In the genomic region with DNA sequence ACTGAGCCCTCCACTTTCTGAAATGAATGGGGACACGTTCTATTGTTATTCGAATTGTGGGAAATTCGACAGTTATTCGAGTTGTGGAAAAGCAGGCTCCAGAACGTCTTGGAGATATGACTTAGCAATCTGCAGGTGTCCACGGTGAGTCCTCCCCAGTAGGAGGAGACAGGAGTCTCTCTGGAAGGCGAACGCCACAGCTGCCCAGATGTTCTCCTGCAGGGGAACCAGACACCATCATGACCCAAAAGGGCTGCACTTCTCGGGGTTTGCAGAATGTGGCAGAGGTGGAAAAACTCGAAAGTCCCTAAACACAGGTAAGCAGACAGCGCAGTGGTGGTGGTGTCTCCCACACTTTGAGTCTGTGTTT, we compare ENCODE assay signal across 19 cellular contexts.
"Had no signal": no experiment of that assay in that cellular context is flagged by ENCODE, and none has a peak within 500 bp of the region (broad histone marks: within the 10 kb centered on the region; RNA-seq: fewer than 3 reads in every experiment).

No MANE protein-coding gene starts in this region.

- H3K9me3 ChIP-seq: ovary, right atrium auricular region, sigmoid colon, stomach, thoracic aorta, transverse colon had no signal

- FAIRE-seq: colon had no signal

- H3K4me2 ChIP-seq: hepatocyte had no signal

- DNase-seq: dermis blood vessel endothelial cell; effector CD4-positive, alpha-beta T cell; foreskin melanocyte; left colon; naive thymus-derived CD4-positive, alpha-beta T cell; nephron progenitor cell; ovary; sigmoid colon; stimulated activated CD4-positive, alpha-beta T cell treated with anti-CD3 and anti-CD28 coated beads, Interleukin-2, amount 100 ng/mL, for 24 hours; stimulated activated CD4-positive, alpha-beta T cell treated with anti-CD3 and anti-CD28 coated beads, Interleukin-4, amount 100 ng/mL, for 4 hours; stimulated activated naive CD4-positive, alpha-beta T cell; stomach; substantia nigra; transverse colon had no signal

- H3K36me3 ChIP-seq: ovary, right atrium auricular region, sigmoid colon, stomach, thoracic aorta, transverse colon had no signal

- H2AFZ ChIP-seq: hepatocyte had no signal

- H3K4me3 ChIP-seq: hepatocyte, ovary, right atrium auricular region, sigmoid colon, skin epidermis, stomach, thoracic aorta, transverse colon had no signal

- H3K27ac ChIP-seq: hepatocyte, ovary, right atrium auricular region, sigmoid colon, skin epidermis, stomach, thoracic aorta, transverse colon had no signal

- H3K27me3 ChIP-seq: ovary, right atrium auricular region had no signal

- H3K4me1 ChIP-seq: right atrium auricular region, sigmoid colon, transverse colon had no signal

- ATAC-seq: left colon had no signal

- H3K79me2 ChIP-seq: hepatocyte had no signal
